Comparison of ENCODE assay signal across 2 cellular contexts in genomic region chr4:168696828-168697227, GRCh38.
TF ChIP-seq lines count a peak whose summit lies in the region.

No MANE protein-coding gene starts in this region.

TF ChIP-seq in IMR-90, 13 proteins besides CTCF, POLR2A, EP300 and RAD21:
- TF ChIP-seq CEBPB (IDR thresholded peaks at IDR 0.05; ENCODE audit: low read depth, low read length) (peak; percentile 56), NFE2L2 (IDR thresholded peaks at IDR 0.05; ENCODE audit: low read depth, low read length) (no peak)
TF ChIP-seq in IMR-90: peak in this region for 1.

TF ChIP-seq in H1, 55 proteins besides CTCF, POLR2A, EP300 and RAD21:
- TF ChIP-seq SP2 (IDR thresholded peaks at IDR 0.05; ENCODE audit: low read length) (no peak), CEBPB (IDR thresholded peaks at IDR 0.05; ENCODE audit: low read depth, low read length) (peak; percentile 38; the same call in 1 of the 2 replicates)
